In genomic region chr3:114454592-114455251, GRCh38 we compare ENCODE assay signal across 9 cellular contexts.
A peak's percentile ranks its signal among the peaks of the same experiment; 100 is the strongest.
DNase-seq lines count a peak whose midpoint lies in the region; ATAC-seq and TF ChIP-seq lines count a peak whose summit lies in the region.
"Had no signal": no experiment of that assay in that cellular context is flagged by ENCODE, and none has a peak within 500 bp of the region (broad histone marks: within the 10 kb centered on the region; RNA-seq: fewer than 3 reads in every experiment).

No MANE protein-coding gene starts in this region.

- H3K9me3 ChIP-seq in colonic mucosa (no peaks in the 10 kb centered on the region), mononuclear cell (ENCODE audit: low read depth, low read length) (no peaks in the 10 kb centered on the region)

- H3K4me1 ChIP-seq in colonic mucosa: no peaks in the 10 kb centered on the region
- peaks cover 17% of the 10 kb centered on the region for H3K4me1 ChIP-seq in mononuclear cell (ENCODE audit: insufficient read depth, low read length)

- intact Hi-C loops in colonic mucosa (cut with DNase I): no loop called here

- TF ChIP-seq POLR2A in erythroblast (IDR thresholded peaks at IDR 0.05; ENCODE audit: low read length): no peak
- TF ChIP-seq POLR2A in GM18505 (IDR thresholded peaks at IDR 0.05; ENCODE audit: borderline replicate concordance, extremely low read depth, insufficient read depth, insufficient read length): no peak

- TF ChIP-seq CTCF in colonic mucosa (IDR thresholded peaks at IDR 0.05): no peak

- peak; percentile 93 for DNase-seq in DMS79 (lab: John Stamatoyannopoulos, UW)
- DNase-seq in NCI-H146 treated with DMSO at 0.1 percent for 48 hours (lab: John Stamatoyannopoulos, UW; ENCODE audit: unreplicated experiment): peak; percentile 77
- no peak for DNase-seq in colonic mucosa
- no peak for DNase-seq in mesenteric fat pad (ENCODE audit: low spot score)
- DNase-seq in erythroblast (lab: John Stamatoyannopoulos, UW): no peak

- H3K27me3 ChIP-seq in colonic mucosa (no peaks in the 10 kb centered on the region), mononuclear cell (ENCODE audit: insufficient read depth, low read length) (no peaks in the 10 kb centered on the region)

- H3K36me3 ChIP-seq in colonic mucosa: no peaks in the 10 kb centered on the region

- H3K4me3 ChIP-seq in colonic mucosa: peak overlapping the region; percentile 3
- peak overlapping the region; percentile 22 for H3K4me3 ChIP-seq in mononuclear cell (ENCODE audit: low read length)

- ATAC-seq in GM18867 (IDR thresholded peaks at IDR 0.05; ENCODE audit: unreplicated experiment): no peak
- no peak for ATAC-seq in GM18505 (IDR thresholded peaks at IDR 0.05; ENCODE audit: unreplicated experiment)

- peak overlapping the region in 1 of 2 donors; percentile 44 for H3K9ac ChIP-seq in colonic mucosa (ENCODE audit: low read depth in 2 of 2, low read length in 2 of 2)

- no peak overlapping the region for H3K27ac ChIP-seq in colonic mucosa
- H3K27ac ChIP-seq: epithelial cell of prostate had no signal

Comparison
In these comparisons a context has a peak if more than half of its experiments do, and no peak if none do; other contexts are left out.
1. DNase-seq: peak in DMS79 (single experiment) and NCI-H146 treated with DMSO at 0.1 percent for 48 hours (single experiment); none in colonic mucosa (single experiment), mesenteric fat pad (single experiment) and erythroblast (0 of 2).